8 cellular contexts compared by ENCODE assay signal in genomic region chr2:44169155-44169898, GRCh38. TPM values are rescaled to one million over a fixed set of nuclear protein-coding genes. Genes with fewer than 3 reads are reported as not detected.
A peak's percentile ranks its signal among the peaks of the same experiment; 100 is the strongest.
DNase-seq lines count a peak whose midpoint lies in the region; ATAC-seq and TF ChIP-seq lines count a peak whose summit lies in the region.

No MANE protein-coding gene starts in this region.

- H3K27ac ChIP-seq in AG04450 (ENCODE audit: low read depth, low read length): peak overlapping the region; percentile 81

- peaks cover 2% of the 10 kb centered on the region for H3K36me3 Mint-ChIP-seq in activated naive CD4-positive, alpha-beta T cell treated with anti-CD3 and anti-CD28 coated beads, Interleukin-2, amount 50 U/mL, for 24 hours
- peaks cover 13% of the 10 kb centered on the region for H3K36me3 Mint-ChIP-seq in glutamatergic neuron (ENCODE audit: unreplicated experiment)

- CTCF ChIA-PET in AG04450 (lab: Charles Lee): no interaction called here

- peak overlapping the region; percentile 100 for H3K4me3 Mint-ChIP-seq in activated naive CD4-positive, alpha-beta T cell treated with anti-CD3 and anti-CD28 coated beads, Interleukin-2, amount 50 U/mL, for 24 hours
- H3K4me3 Mint-ChIP-seq in glutamatergic neuron (ENCODE audit: unreplicated experiment): peak overlapping the region; percentile 97

- TF ChIP-seq CTCF in AG04450 (IDR thresholded peaks at IDR 0.05; ENCODE audit: low read depth, low read length): no peak
- no peak for TF ChIP-seq CTCF in GM13977 (IDR thresholded peaks at IDR 0.05; ENCODE audit: extremely low read depth, insufficient read depth, missing control alignments)
- no peak for TF ChIP-seq CTCF in glutamatergic neuron (IDR thresholded peaks at IDR 0.05; ENCODE audit: partially characterized antibody, unreplicated experiment)

- no peaks in the 10 kb centered on the region for H3K27me3 Mint-ChIP-seq in activated naive CD4-positive, alpha-beta T cell treated with anti-CD3 and anti-CD28 coated beads, Interleukin-2, amount 50 U/mL, for 24 hours
- H3K27me3 Mint-ChIP-seq in glutamatergic neuron (ENCODE audit: unreplicated experiment): peaks cover 9% of the 10 kb centered on the region

- H3K27me3 ChIP-seq in AG04450 (ENCODE audit: control insufficient read depth, insufficient read depth, low read length): no peaks in the 10 kb centered on the region

- H3K4me1 Mint-ChIP-seq in activated naive CD4-positive, alpha-beta T cell treated with anti-CD3 and anti-CD28 coated beads, Interleukin-2, amount 50 U/mL, for 24 hours: peaks cover 47% of the 10 kb centered on the region
- H3K4me1 Mint-ChIP-seq in glutamatergic neuron (ENCODE audit: low read depth, unreplicated experiment): peaks cover 7% of the 10 kb centered on the region

- in situ Hi-C loops in GM13977 (cut with MboI; ENCODE audit: low pct_unique_long_range_greater_than_20kb, low sequenced_read_pairs, unreplicated experiment): no loop called here

- H3K4me3 ChIP-seq in AG04450 (ENCODE audit: low read depth, low read length): peak overlapping the region; percentile 90

- peak; percentile 18 for ATAC-seq in HG03439 (IDR thresholded peaks at IDR 0.05; ENCODE audit: unreplicated experiment)

- no peaks in the 10 kb centered on the region for H3K9me3 Mint-ChIP-seq in activated naive CD4-positive, alpha-beta T cell treated with anti-CD3 and anti-CD28 coated beads, Interleukin-2, amount 50 U/mL, for 24 hours
- H3K9me3 Mint-ChIP-seq in glutamatergic neuron (ENCODE audit: unreplicated experiment): peaks cover 16% of the 10 kb centered on the region

- H3K27ac Mint-ChIP-seq in activated naive CD4-positive, alpha-beta T cell treated with anti-CD3 and anti-CD28 coated beads, Interleukin-2, amount 50 U/mL, for 24 hours: peak overlapping the region; percentile 100
- peak overlapping the region; percentile 91 for H3K27ac Mint-ChIP-seq in glutamatergic neuron (ENCODE audit: unreplicated experiment)

- DNase-seq in AG04450 (ENCODE audit: low read depth, low spot score) (no peak), GM13977 (ENCODE audit: low spot score) (peak; percentile 61), RPMI8226 (peak; percentile 57), glutamatergic neuron (peak; percentile 56), occipital lobe (lab: John Stamatoyannopoulos, UW) (peak; percentile 56), GOT3 (lab: John Stamatoyannopoulos, UW) (no peak)

- POLR2A ChIA-PET in AG04450 (lab: Yijun Ruan, JAX): interaction anchor here (0.7 to 1.0 kb wide), 2 partner anchors 73 to 192 kb away, joined by 5 to 7 read pairs; partner anchors contain the start of genes CAMKMT and PREPL

- no peaks in the 10 kb centered on the region for H3K9me3 ChIP-seq in AG04450 (ENCODE audit: control insufficient read depth, insufficient read depth, low read length)

RNA-seq across cellular contexts. Expression of gene PPM1B, which starts 0.7 kb away (rescaled TPM):
- polyA plus RNA-seq in AG04450 (2011; rRNA removed): 29.0 and 29.1 TPM in 2 replicates
- polyA minus RNA-seq in AG04450 (2011; rRNA and poly(A)+ RNA removed): 31.3 and 39.5 TPM in 2 replicates
- total RNA-seq in glutamatergic neuron (ENCODE audit: unreplicated experiment): 49.2 TPM
- 64.7 TPM for total RNA-seq in occipital lobe

Comparison
In these comparisons a context has a peak if more than half of its experiments do, and no peak if none do; other contexts are left out.
1. DNase-seq: peak in GM13977 (single experiment), RPMI8226 (single experiment), glutamatergic neuron (single experiment) and occipital lobe (single experiment); none in AG04450 (single experiment) and GOT3 (single experiment).